In the genomic region with DNA sequence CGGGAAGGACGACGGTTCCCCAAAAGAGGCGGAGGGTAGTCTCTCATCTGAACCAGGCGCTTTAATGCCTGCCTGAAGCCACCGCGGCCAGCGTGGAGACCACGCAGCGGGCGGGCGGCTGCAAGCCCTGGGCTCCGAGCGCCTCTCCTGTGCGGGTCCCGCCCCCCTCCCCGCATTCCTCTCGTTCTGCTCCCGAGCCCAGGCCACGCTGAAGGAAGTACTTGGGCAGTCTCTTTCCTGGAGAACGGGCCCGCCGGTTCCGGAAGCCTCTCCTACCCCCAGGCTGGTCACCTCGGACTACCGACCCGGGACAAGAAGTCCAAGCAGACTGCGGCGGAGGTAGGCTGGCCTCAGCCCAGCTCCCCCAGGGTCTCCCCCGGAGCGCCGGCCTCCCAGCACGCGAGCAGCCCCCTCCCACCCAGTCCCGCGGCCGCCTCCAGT, we compare ENCODE assay signal across 9 cellular contexts. TPM values are rescaled to one million over a fixed set of nuclear protein-coding genes. Genes with fewer than 3 reads are reported as not detected.
DNase-seq lines count a peak whose midpoint lies in the region; ATAC-seq and TF ChIP-seq lines count a peak whose summit lies in the region.
"Had no signal": no experiment of that assay in that cellular context is flagged by ENCODE, and none has a peak within 500 bp of the region (broad histone marks: within the 10 kb centered on the region; RNA-seq: fewer than 3 reads in every experiment).

No MANE protein-coding gene starts in this region.

- H3K36me3 Mint-ChIP-seq in CD8-positive, alpha-beta T cell = no peaks in the 10 kb centered on the region
- no peaks in the 10 kb centered on the region for H3K36me3 Mint-ChIP-seq in activated T-helper 1 cell treated with anti-CD3 and anti-CD28 coated beads, Interleukin-12 subunit alpha, Interleukin-12 subunit beta, Interleukin-2, Interleukin-4 antibody, amounts not matched to agents 30 ng/mL and 10 ng/mL and 1 ng/mL, durations not matched to agents 14 hours and 24 hours and 36 hours (ENCODE audit: low read depth)
- H3K36me3 Mint-ChIP-seq in glutamatergic neuron (ENCODE audit: unreplicated experiment) (no peaks in the 10 kb centered on the region), osteocyte (ENCODE audit: unreplicated experiment) (no peaks in the 10 kb centered on the region)

- no peak for TF ChIP-seq CTCF in CD8-positive, alpha-beta T cell (IDR thresholded peaks at IDR 0.05)
- TF ChIP-seq CTCF in glutamatergic neuron (IDR thresholded peaks at IDR 0.05; ENCODE audit: partially characterized antibody, unreplicated experiment) (no peak), osteocyte (IDR thresholded peaks at IDR 0.05) (no peak)

- peaks cover 5% of the 10 kb centered on the region for H3K27me3 ChIP-seq in CD8-positive, alpha-beta T cell (ENCODE audit: insufficient read depth, low read length)

- H3K36me3 ChIP-seq in CD8-positive, alpha-beta T cell (ENCODE audit: insufficient read depth, low read length) = no peaks in the 10 kb centered on the region

- no peaks in the 10 kb centered on the region for H3K9me3 ChIP-seq in CD8-positive, alpha-beta T cell (ENCODE audit: low read length)

- no peak for ATAC-seq in CD8-positive, alpha-beta T cell
- ATAC-seq in GM19025 (IDR thresholded peaks at IDR 0.05; ENCODE audit: low read depth, unreplicated experiment) (peak; percentile 8), HG03469 (IDR thresholded peaks at IDR 0.05; ENCODE audit: unreplicated experiment) (no peak)

- H3K4me1 Mint-ChIP-seq in CD8-positive, alpha-beta T cell (ENCODE audit: low read depth) = peaks cover 10% of the 10 kb centered on the region
- peaks cover 5% of the 10 kb centered on the region for H3K4me1 Mint-ChIP-seq in activated T-helper 1 cell treated with anti-CD3 and anti-CD28 coated beads, Interleukin-12 subunit alpha, Interleukin-12 subunit beta, Interleukin-2, Interleukin-4 antibody, amounts not matched to agents 30 ng/mL and 10 ng/mL and 1 ng/mL, durations not matched to agents 14 hours and 24 hours and 36 hours (ENCODE audit: low read depth)
- H3K4me1 Mint-ChIP-seq in glutamatergic neuron (ENCODE audit: low read depth, unreplicated experiment) (peaks cover 2% of the 10 kb centered on the region), osteocyte (ENCODE audit: unreplicated experiment) (peaks cover 13% of the 10 kb centered on the region)

- no peak overlapping the region for H3K4me3 ChIP-seq in CD8-positive, alpha-beta T cell (ENCODE audit: low read depth, low read length)

- H3K27me3 Mint-ChIP-seq in CD8-positive, alpha-beta T cell (ENCODE audit: low read depth) = peaks cover 51% of the 10 kb centered on the region
- H3K27me3 Mint-ChIP-seq in activated T-helper 1 cell treated with anti-CD3 and anti-CD28 coated beads, Interleukin-12 subunit alpha, Interleukin-12 subunit beta, Interleukin-2, Interleukin-4 antibody, amounts not matched to agents 30 ng/mL and 10 ng/mL and 1 ng/mL, durations not matched to agents 14 hours and 24 hours and 36 hours (ENCODE audit: insufficient read depth) = peaks cover 39% of the 10 kb centered on the region
- H3K27me3 Mint-ChIP-seq in glutamatergic neuron (ENCODE audit: unreplicated experiment) = peaks cover 11% of the 10 kb centered on the region
- peaks cover 4% of the 10 kb centered on the region for H3K27me3 Mint-ChIP-seq in osteocyte (ENCODE audit: unreplicated experiment)

- CTCF ChIA-PET in CD8-positive, alpha-beta T cell (lab: Charles Lee) = no interaction called here

- H3K4me1 ChIP-seq in CD8-positive, alpha-beta T cell (ENCODE audit: insufficient read depth, low read length) = no peaks in the 10 kb centered on the region

- no peak overlapping the region for H3K27ac Mint-ChIP-seq in CD8-positive, alpha-beta T cell
- no peak overlapping the region for H3K27ac Mint-ChIP-seq in activated T-helper 1 cell treated with anti-CD3 and anti-CD28 coated beads, Interleukin-12 subunit alpha, Interleukin-12 subunit beta, Interleukin-2, Interleukin-4 antibody, amounts not matched to agents 30 ng/mL and 10 ng/mL and 1 ng/mL, durations not matched to agents 14 hours and 24 hours and 36 hours
- H3K27ac Mint-ChIP-seq in glutamatergic neuron (ENCODE audit: unreplicated experiment) (no peak overlapping the region), osteocyte (ENCODE audit: unreplicated experiment) (no peak overlapping the region)

- DNase-seq in CD8-positive, alpha-beta T cell = no peak
- DNase-seq in HT1080 (ENCODE audit: low read depth) (peak; percentile 47), glutamatergic neuron (peak; percentile 52), osteocyte (ENCODE audit: extremely low spot score, unreplicated experiment) (no peak), putamen (ENCODE audit: low spot score) (no peak)
- no peak for DNase-seq in activated T-helper 1 cell treated with anti-CD3 and anti-CD28 coated beads, Interleukin-12 subunit alpha, Interleukin-12 subunit beta, Interleukin-2, Interleukin-4 antibody, amounts not matched to agents 30 ng/mL and 10 ng/mL and 1 ng/mL, durations not matched to agents 14 hours and 24 hours and 36 hours (ENCODE audit: low spot score)

- POLR2A ChIA-PET in CD8-positive, alpha-beta T cell (lab: Charles Lee) = no interaction called here

- peak overlapping the region; percentile 54 for H3K4me3 Mint-ChIP-seq in CD8-positive, alpha-beta T cell
- H3K4me3 Mint-ChIP-seq in activated T-helper 1 cell treated with anti-CD3 and anti-CD28 coated beads, Interleukin-12 subunit alpha, Interleukin-12 subunit beta, Interleukin-2, Interleukin-4 antibody, amounts not matched to agents 30 ng/mL and 10 ng/mL and 1 ng/mL, durations not matched to agents 14 hours and 24 hours and 36 hours = peak overlapping the region; percentile 35
- H3K4me3 Mint-ChIP-seq in glutamatergic neuron (ENCODE audit: unreplicated experiment) (peak overlapping the region; percentile 85), osteocyte (ENCODE audit: unreplicated experiment) (peak overlapping the region; percentile 80)

- intact Hi-C loops in CD8-positive, alpha-beta T cell (cut with DNase I, micrococcal nuclease) = no loop called here
- intact Hi-C loops in activated T-helper 1 cell treated with anti-CD3 and anti-CD28 coated beads, Interleukin-12 subunit alpha, Interleukin-12 subunit beta, Interleukin-2, Interleukin-4 antibody, amounts not matched to agents 30 ng/mL and 10 ng/mL and 1 ng/mL, durations not matched to agents 14 hours and 24 hours and 36 hours (cut with micrococcal nuclease) = loop anchor here (2.0 kb wide), 1 partner anchor 51 kb away; no protein-coding TSS in a partner anchor

- H3K27ac ChIP-seq in CD8-positive, alpha-beta T cell (ENCODE audit: low read depth, low read length) = no peak overlapping the region

- no peaks in the 10 kb centered on the region for H3K9me3 Mint-ChIP-seq in CD8-positive, alpha-beta T cell
- H3K9me3 Mint-ChIP-seq in activated T-helper 1 cell treated with anti-CD3 and anti-CD28 coated beads, Interleukin-12 subunit alpha, Interleukin-12 subunit beta, Interleukin-2, Interleukin-4 antibody, amounts not matched to agents 30 ng/mL and 10 ng/mL and 1 ng/mL, durations not matched to agents 14 hours and 24 hours and 36 hours = no peaks in the 10 kb centered on the region
- no peaks in the 10 kb centered on the region for H3K9me3 Mint-ChIP-seq in glutamatergic neuron (ENCODE audit: unreplicated experiment)
- H3K9me3 Mint-ChIP-seq in osteocyte (ENCODE audit: unreplicated experiment) = no peaks in the 10 kb centered on the region

RNA-seq across cellular contexts. Expression of a gene that starts 0.6 kb away (rescaled TPM):
- not detected for total RNA-seq in CD8-positive, alpha-beta T cell
- total RNA-seq in HT1080 (2014; rRNA removed; shearing (Covaris generic)) = 17.9 and 20.9 TPM in 2 replicates
- 44.6 and 47.3 TPM in 2 replicates for polyA plus RNA-seq in HT1080 (2015; cell fraction: cytosol; rRNA removed)
- 22.1 and 27.8 TPM in 2 replicates for polyA plus RNA-seq in HT1080 (2015; cell fraction: nucleus; rRNA removed)
- not detected in 2 replicates for total RNA-seq in activated T-helper 1 cell treated with anti-CD3 and anti-CD28 coated beads, Interleukin-12 subunit alpha, Interleukin-12 subunit beta, Interleukin-2, Interleukin-4 antibody, amounts not matched to agents 30 ng/mL and 10 ng/mL and 1 ng/mL, durations not matched to agents 14 hours and 24 hours and 36 hours
- 5.7 TPM for total RNA-seq in glutamatergic neuron (ENCODE audit: unreplicated experiment)
- 44.6 and 51.8 TPM in 2 replicates for total RNA-seq in osteocyte
- total RNA-seq: T-helper 2 cell treated with Interferon-gamma antibody and Interleukin-4, amounts not matched to agents 100 ng/mL and 5 ng/mL, for 36 hours had no signal

RNA-seq across cellular contexts. Expression of a gene that starts 53.1 kb away (rescaled TPM):
- not detected for total RNA-seq in CD8-positive, alpha-beta T cell
- total RNA-seq in HT1080 (2014; rRNA removed; shearing (Covaris generic)) = 0.03 and 0.42 TPM in 2 replicates
- polyA plus RNA-seq in HT1080 (2015; cell fraction: cytosol; rRNA removed) = 0.01 TPM in 2 replicates
- 0.01 and 0.06 TPM in 2 replicates for polyA plus RNA-seq in HT1080 (2015; cell fraction: nucleus; rRNA removed)
- not detected in 2 replicates for total RNA-seq in activated T-helper 1 cell treated with anti-CD3 and anti-CD28 coated beads, Interleukin-12 subunit alpha, Interleukin-12 subunit beta, Interleukin-2, Interleukin-4 antibody, amounts not matched to agents 30 ng/mL and 10 ng/mL and 1 ng/mL, durations not matched to agents 14 hours and 24 hours and 36 hours
- total RNA-seq in glutamatergic neuron (ENCODE audit: unreplicated experiment) = 2.6 TPM
- total RNA-seq in osteocyte = 0.32 and 0.63 TPM in 2 replicates
- total RNA-seq: T-helper 2 cell treated with Interferon-gamma antibody and Interleukin-4, amounts not matched to agents 100 ng/mL and 5 ng/mL, for 36 hours had no signal

Comparison
In these comparisons a context has a peak if more than half of its experiments do, and no peak if none do; other contexts are left out.
1. DNase-seq: peak in HT1080 (single experiment) and glutamatergic neuron (single experiment); none in CD8-positive, alpha-beta T cell (0 of 7), activated T-helper 1 cell treated with anti-CD3 and anti-CD28 coated beads, Interleukin-12 subunit alpha, Interleukin-12 subunit beta, Interleukin-2, Interleukin-4 antibody, amounts not matched to agents 30 ng/mL and 10 ng/mL and 1 ng/mL, durations not matched to agents 14 hours and 24 hours and 36 hours (single experiment), osteocyte (single experiment) and putamen (single experiment).
2. H3K4me3 Mint-ChIP-seq: peak in every context shown above with its lines; median percentile 85 in glutamatergic neuron; 80 in osteocyte; 54 in CD8-positive, alpha-beta T cell; 35 in activated T-helper 1 cell treated with anti-CD3 and anti-CD28 coated beads, Interleukin-12 subunit alpha, Interleukin-12 subunit beta, Interleukin-2, Interleukin-4 antibody, amounts not matched to agents 30 ng/mL and 10 ng/mL and 1 ng/mL, durations not matched to agents 14 hours and 24 hours and 36 hours.